ENCODE assay signal across 7 cellular contexts in the genomic region with DNA sequence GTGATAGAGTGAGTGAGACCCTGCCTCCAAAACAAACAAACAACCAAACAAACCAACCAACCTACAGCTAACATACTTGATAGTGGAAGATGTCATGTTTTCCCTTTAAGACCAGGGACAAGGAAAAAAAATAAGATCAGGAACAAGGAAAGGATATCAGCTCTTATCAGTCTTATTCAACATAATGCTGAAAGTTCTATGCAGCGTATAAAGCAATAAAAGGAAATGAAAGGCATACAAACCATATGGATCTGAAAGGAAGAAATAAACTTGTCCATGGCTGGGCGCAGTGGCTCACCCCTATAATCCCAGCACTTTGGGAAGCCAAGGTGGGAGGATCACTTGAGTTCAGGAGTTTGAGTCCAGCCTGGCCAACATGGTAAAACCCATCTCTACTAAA.
"Had no signal": no experiment of that assay in that cellular context is flagged by ENCODE, and none has a peak within 500 bp of the region (broad histone marks: within the 10 kb centered on the region; RNA-seq: fewer than 3 reads in every experiment).

No MANE protein-coding gene starts in this region.

- H3K9me3 ChIP-seq: HAP-1 had no signal

- H3K36me3 ChIP-seq: HAP-1 had no signal

- H3K4me1 ChIP-seq: HAP-1 had no signal

- H3K27ac Mint-ChIP-seq: HFFc6 had no signal

- H3K4me3 Mint-ChIP-seq: HFFc6 had no signal

- H3K4me3 ChIP-seq: HAP-1 had no signal

- FAIRE-seq: HTR-8/SVneo had no signal

- ATAC-seq: HCT116 had no signal

- DNase-seq: GOT3, H7, HFFc6, IMR-90 had no signal
